In genomic region chr6:31826793-31827285, GRCh38 we compare ENCODE assay signal across 1 cellular context.
A peak's percentile ranks its signal among the peaks of the same experiment; 100 is the strongest.
TF ChIP-seq lines count a peak whose summit lies in the region.

No MANE protein-coding gene starts in this region.

TF ChIP-seq in K562, 482 proteins besides CTCF, POLR2A, EP300 and RAD21 (continued from another document and continues in another):
- TF ChIP-seq CREB3L1 (IDR thresholded peaks at IDR 0.05; ENCODE audit: borderline replicate concordance, low read depth) (no peak), POLR2B (IDR thresholded peaks at IDR 0.05; ENCODE audit: low read depth, partially characterized antibody) (peak; percentile 60), U2AF2 (optimal IDR thresholded peaks at IDR 0.05; ENCODE audit: low read depth, low read length) (no peak), CBX8 (IDR thresholded peaks at IDR 0.05; ENCODE audit: borderline replicate concordance, extremely low read depth, low read depth, low read length, poor library complexity, severe bottlenecking) (no peak), SMARCB1 (IDR thresholded peaks at IDR 0.05; ENCODE audit: insufficient read length, low read depth) (no peak), NFIC (IDR thresholded peaks at IDR 0.05) (no peak), ZNF41 (CRISPR knock-in tag; conservative IDR thresholded peaks at IDR 0.05) (peak; percentile 68), RBM22 (IDR thresholded peaks at IDR 0.05; ENCODE audit: low read depth, low read length, poor library complexity, severe bottlenecking) (no peak), KDM4B (IDR thresholded peaks at IDR 0.05; ENCODE audit: borderline replicate concordance in 2 of 2, low read depth in 1 of 2) (no peak), SAP30 (IDR thresholded peaks at IDR 0.05; ENCODE audit: borderline replicate concordance, insufficient read depth, low read depth, low read length, poor library complexity, severe bottlenecking) (no peak), FOXO4 (CRISPR knock-in tag; IDR thresholded peaks at IDR 0.05) (0 out of 2 replicates have a peak, but pooled peaks have one; percentile 10), STAT5A (IDR thresholded peaks at IDR 0.05; ENCODE audit: borderline replicate concordance, low read length) (no peak), DPF2 (IDR thresholded peaks at IDR 0.05) (no peak), PCBP2 (IDR thresholded peaks at IDR 0.05; ENCODE audit: low read depth, low read length, poor library complexity, severe bottlenecking) (no peak), RBBP5 (IDR thresholded peaks at IDR 0.05; ENCODE audit: borderline replicate concordance, insufficient read depth, low read length, poor library complexity, severe bottlenecking) (no peak), ZNF239 (CRISPR knock-in tag; IDR thresholded peaks at IDR 0.05) (no peak; the same call in 1 of the 2 replicates), FOXM1 (IDR thresholded peaks at IDR 0.05; ENCODE audit: low read depth) (no peak), FOXM1 (CRISPR knock-in tag; IDR thresholded peaks at IDR 0.05; ENCODE audit: low read depth) (no peak), DACH1 (IDR thresholded peaks at IDR 0.05; ENCODE audit: partially characterized antibody) (no peak), DLX4 (CRISPR knock-in tag; IDR thresholded peaks at IDR 0.05) (no peak), FOXK1 (CRISPR knock-in tag; IDR thresholded peaks at IDR 0.05; ENCODE audit: borderline replicate concordance) (no peak; the same call in 1 of the 2 replicates), NR2C2 (CRISPR knock-in tag; IDR thresholded peaks at IDR 0.05) (0 out of 2 replicates have a peak, but pooled peaks have one; percentile 57), NR2C2 (tag; IDR thresholded peaks at IDR 0.05) (no peak), NRF1 (conservative IDR thresholded peaks at IDR 0.05 in 1 of 2, IDR thresholded peaks at IDR 0.05 in 1 of 2) (no peak), TCF7 (IDR thresholded peaks at IDR 0.05; ENCODE audit: borderline replicate concordance) (no peak), ZNF140 (CRISPR knock-in tag; IDR thresholded peaks at IDR 0.05) (no peak), SMAD2 (IDR thresholded peaks at IDR 0.05; ENCODE audit: low read depth, low read length) (no peak), STAT5B (CRISPR knock-in tag; IDR thresholded peaks at IDR 0.05) (no peak), HOXB6 (CRISPR knock-in tag; IDR thresholded peaks at IDR 0.05; ENCODE audit: borderline replicate concordance) (peak; percentile 64; the same call in 1 of the 2 replicates), YY1 (IDR thresholded peaks at IDR 0.05; ENCODE audit: borderline replicate concordance in 1 of 3, control insufficient read depth in 1 of 3, extremely low read depth in 1 of 3, insufficient read depth in 3 of 3, insufficient read length in 1 of 3, insufficient replicate concordance in 2 of 3, low read depth in 1 of 3, low read length in 2 of 3) (peak in 2 of 3 experiments; percentile 17 to 43), ZNF143 (CRISPR knock-in tag; IDR thresholded peaks at IDR 0.05) (no peak), TAF1 (IDR thresholded peaks at IDR 0.05; ENCODE audit: control insufficient read depth, extremely low read depth, insufficient read depth, low read length, severe bottlenecking) (peak; percentile 69), ETV1 (tag; conservative IDR thresholded peaks at IDR 0.05; ENCODE audit: low read depth) (peak; percentile 82), PRMT5 (CRISPR knock-in tag; IDR thresholded peaks at IDR 0.05) (no peak), MBD2 (IDR thresholded peaks at IDR 0.05; ENCODE audit: borderline replicate concordance, low read depth) (no peak)
- TF ChIP-seq, protein P1, sequence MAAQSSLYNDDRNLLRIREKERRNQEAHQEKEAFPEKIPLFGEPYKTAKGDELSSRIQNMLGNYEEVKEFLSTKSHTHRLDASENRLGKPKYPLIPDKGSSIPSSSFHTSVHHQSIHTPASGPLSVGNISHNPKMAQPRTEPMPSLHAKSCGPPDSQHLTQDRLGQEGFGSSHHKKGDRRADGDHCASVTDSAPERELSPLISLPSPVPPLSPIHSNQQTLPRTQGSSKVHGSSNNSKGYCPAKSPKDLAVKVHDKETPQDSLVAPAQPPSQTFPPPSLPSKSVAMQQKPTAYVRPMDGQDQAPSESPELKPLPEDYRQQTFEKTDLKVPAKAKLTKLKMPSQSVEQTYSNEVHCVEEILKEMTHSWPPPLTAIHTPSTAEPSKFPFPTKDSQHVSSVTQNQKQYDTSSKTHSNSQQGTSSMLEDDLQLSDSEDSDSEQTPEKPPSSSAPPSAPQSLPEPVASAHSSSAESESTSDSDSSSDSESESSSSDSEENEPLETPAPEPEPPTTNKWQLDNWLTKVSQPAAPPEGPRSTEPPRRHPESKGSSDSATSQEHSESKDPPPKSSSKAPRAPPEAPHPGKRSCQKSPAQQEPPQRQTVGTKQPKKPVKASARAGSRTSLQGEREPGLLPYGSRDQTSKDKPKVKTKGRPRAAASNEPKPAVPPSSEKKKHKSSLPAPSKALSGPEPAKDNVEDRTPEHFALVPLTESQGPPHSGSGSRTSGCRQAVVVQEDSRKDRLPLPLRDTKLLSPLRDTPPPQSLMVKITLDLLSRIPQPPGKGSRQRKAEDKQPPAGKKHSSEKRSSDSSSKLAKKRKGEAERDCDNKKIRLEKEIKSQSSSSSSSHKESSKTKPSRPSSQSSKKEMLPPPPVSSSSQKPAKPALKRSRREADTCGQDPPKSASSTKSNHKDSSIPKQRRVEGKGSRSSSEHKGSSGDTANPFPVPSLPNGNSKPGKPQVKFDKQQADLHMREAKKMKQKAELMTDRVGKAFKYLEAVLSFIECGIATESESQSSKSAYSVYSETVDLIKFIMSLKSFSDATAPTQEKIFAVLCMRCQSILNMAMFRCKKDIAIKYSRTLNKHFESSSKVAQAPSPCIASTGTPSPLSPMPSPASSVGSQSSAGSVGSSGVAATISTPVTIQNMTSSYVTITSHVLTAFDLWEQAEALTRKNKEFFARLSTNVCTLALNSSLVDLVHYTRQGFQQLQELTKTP (IDR thresholded peaks at IDR 0.05; ENCODE audit: low read depth in 1 of 2, partially characterized antibody in 2 of 2): peak; percentile 46 to 95
- TF ChIP-seq, protein P2, sequence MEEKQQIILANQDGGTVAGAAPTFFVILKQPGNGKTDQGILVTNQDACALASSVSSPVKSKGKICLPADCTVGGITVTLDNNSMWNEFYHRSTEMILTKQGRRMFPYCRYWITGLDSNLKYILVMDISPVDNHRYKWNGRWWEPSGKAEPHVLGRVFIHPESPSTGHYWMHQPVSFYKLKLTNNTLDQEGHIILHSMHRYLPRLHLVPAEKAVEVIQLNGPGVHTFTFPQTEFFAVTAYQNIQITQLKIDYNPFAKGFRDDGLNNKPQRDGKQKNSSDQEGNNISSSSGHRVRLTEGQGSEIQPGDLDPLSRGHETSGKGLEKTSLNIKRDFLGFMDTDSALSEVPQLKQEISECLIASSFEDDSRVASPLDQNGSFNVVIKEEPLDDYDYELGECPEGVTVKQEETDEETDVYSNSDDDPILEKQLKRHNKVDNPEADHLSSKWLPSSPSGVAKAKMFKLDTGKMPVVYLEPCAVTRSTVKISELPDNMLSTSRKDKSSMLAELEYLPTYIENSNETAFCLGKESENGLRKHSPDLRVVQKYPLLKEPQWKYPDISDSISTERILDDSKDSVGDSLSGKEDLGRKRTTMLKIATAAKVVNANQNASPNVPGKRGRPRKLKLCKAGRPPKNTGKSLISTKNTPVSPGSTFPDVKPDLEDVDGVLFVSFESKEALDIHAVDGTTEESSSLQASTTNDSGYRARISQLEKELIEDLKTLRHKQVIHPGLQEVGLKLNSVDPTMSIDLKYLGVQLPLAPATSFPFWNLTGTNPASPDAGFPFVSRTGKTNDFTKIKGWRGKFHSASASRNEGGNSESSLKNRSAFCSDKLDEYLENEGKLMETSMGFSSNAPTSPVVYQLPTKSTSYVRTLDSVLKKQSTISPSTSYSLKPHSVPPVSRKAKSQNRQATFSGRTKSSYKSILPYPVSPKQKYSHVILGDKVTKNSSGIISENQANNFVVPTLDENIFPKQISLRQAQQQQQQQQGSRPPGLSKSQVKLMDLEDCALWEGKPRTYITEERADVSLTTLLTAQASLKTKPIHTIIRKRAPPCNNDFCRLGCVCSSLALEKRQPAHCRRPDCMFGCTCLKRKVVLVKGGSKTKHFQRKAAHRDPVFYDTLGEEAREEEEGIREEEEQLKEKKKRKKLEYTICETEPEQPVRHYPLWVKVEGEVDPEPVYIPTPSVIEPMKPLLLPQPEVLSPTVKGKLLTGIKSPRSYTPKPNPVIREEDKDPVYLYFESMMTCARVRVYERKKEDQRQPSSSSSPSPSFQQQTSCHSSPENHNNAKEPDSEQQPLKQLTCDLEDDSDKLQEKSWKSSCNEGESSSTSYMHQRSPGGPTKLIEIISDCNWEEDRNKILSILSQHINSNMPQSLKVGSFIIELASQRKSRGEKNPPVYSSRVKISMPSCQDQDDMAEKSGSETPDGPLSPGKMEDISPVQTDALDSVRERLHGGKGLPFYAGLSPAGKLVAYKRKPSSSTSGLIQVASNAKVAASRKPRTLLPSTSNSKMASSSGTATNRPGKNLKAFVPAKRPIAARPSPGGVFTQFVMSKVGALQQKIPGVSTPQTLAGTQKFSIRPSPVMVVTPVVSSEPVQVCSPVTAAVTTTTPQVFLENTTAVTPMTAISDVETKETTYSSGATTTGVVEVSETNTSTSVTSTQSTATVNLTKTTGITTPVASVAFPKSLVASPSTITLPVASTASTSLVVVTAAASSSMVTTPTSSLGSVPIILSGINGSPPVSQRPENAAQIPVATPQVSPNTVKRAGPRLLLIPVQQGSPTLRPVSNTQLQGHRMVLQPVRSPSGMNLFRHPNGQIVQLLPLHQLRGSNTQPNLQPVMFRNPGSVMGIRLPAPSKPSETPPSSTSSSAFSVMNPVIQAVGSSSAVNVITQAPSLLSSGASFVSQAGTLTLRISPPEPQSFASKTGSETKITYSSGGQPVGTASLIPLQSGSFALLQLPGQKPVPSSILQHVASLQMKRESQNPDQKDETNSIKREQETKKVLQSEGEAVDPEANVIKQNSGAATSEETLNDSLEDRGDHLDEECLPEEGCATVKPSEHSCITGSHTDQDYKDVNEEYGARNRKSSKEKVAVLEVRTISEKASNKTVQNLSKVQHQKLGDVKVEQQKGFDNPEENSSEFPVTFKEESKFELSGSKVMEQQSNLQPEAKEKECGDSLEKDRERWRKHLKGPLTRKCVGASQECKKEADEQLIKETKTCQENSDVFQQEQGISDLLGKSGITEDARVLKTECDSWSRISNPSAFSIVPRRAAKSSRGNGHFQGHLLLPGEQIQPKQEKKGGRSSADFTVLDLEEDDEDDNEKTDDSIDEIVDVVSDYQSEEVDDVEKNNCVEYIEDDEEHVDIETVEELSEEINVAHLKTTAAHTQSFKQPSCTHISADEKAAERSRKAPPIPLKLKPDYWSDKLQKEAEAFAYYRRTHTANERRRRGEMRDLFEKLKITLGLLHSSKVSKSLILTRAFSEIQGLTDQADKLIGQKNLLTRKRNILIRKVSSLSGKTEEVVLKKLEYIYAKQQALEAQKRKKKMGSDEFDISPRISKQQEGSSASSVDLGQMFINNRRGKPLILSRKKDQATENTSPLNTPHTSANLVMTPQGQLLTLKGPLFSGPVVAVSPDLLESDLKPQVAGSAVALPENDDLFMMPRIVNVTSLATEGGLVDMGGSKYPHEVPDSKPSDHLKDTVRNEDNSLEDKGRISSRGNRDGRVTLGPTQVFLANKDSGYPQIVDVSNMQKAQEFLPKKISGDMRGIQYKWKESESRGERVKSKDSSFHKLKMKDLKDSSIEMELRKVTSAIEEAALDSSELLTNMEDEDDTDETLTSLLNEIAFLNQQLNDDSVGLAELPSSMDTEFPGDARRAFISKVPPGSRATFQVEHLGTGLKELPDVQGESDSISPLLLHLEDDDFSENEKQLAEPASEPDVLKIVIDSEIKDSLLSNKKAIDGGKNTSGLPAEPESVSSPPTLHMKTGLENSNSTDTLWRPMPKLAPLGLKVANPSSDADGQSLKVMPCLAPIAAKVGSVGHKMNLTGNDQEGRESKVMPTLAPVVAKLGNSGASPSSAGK (IDR thresholded peaks at IDR 0.05): no peak
- TF ChIP-seq, protein P3, sequence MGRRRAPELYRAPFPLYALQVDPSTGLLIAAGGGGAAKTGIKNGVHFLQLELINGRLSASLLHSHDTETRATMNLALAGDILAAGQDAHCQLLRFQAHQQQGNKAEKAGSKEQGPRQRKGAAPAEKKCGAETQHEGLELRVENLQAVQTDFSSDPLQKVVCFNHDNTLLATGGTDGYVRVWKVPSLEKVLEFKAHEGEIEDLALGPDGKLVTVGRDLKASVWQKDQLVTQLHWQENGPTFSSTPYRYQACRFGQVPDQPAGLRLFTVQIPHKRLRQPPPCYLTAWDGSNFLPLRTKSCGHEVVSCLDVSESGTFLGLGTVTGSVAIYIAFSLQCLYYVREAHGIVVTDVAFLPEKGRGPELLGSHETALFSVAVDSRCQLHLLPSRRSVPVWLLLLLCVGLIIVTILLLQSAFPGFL (CRISPR knock-in tag; IDR thresholded peaks at IDR 0.05): 0 out of 2 replicates have a peak, but pooled peaks have one; percentile 67
- TF ChIP-seq, protein P4, sequence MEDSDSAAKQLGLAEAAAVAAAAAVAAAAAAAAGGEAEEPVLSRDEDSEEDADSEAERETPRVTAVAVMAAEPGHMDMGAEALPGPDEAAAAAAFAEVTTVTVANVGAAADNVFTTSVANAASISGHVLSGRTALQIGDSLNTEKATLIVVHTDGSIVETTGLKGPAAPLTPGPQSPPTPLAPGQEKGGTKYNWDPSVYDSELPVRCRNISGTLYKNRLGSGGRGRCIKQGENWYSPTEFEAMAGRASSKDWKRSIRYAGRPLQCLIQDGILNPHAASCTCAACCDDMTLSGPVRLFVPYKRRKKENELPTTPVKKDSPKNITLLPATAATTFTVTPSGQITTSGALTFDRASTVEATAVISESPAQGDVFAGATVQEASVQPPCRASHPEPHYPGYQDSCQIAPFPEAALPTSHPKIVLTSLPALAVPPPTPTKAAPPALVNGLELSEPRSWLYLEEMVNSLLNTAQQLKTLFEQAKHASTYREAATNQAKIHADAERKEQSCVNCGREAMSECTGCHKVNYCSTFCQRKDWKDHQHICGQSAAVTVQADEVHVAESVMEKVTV (CRISPR knock-in tag; IDR thresholded peaks at IDR 0.05): 0 out of 2 replicates have a peak, but pooled peaks have one; percentile 26
